ENCODE assay signal across 14 cellular contexts in genomic region chr7:92854501-92855238, GRCh38. TPM values are rescaled to one million over a fixed set of nuclear protein-coding genes. Genes with fewer than 3 reads are reported as not detected.
DNase-seq lines count a peak whose midpoint lies in the region; ATAC-seq, FAIRE-seq and TF ChIP-seq lines count a peak whose summit lies in the region.
"Had no signal": no experiment of that assay in that cellular context is flagged by ENCODE, and none has a peak within 500 bp of the region (broad histone marks: within the 10 kb centered on the region; RNA-seq: fewer than 3 reads in every experiment).

No MANE protein-coding gene starts in this region.

- TF ChIP-seq POLR2A in A549 (IDR thresholded peaks at IDR 0.05; ENCODE audit: low read length) (no peak), sigmoid colon (IDR thresholded peaks at IDR 0.05) (no peak)

- H3K27me3 ChIP-seq in sigmoid colon, result no peaks in the 10 kb centered on the region
- H3K27me3 ChIP-seq: Peyer's patch had no signal

- peaks cover 12% of the 10 kb centered on the region for H3K4me1 Mint-ChIP-seq in T-helper 2 cell treated with Interferon-gamma antibody and Interleukin-4, amounts not matched to agents 5 μg/mL and 100 μg/mL, for 36 hours (ENCODE audit: low read depth)

- DNase-seq in A549 (ENCODE audit: low read depth in 1 of 2, low spot score in 1 of 2) (no peak), NCI-H510A (lab: John Stamatoyannopoulos, UW) (no peak), RCC 7860 (ENCODE audit: low spot score) (no peak), sigmoid colon (no peak)
- DNase-seq in T-helper 2 cell treated with Interferon-gamma antibody and Interleukin-4, amounts not matched to agents 5 μg/mL and 100 μg/mL, for 36 hours (ENCODE audit: low spot score), result peak; percentile 53
- DNase-seq in activated CD4-positive, CD25-positive, alpha-beta regulatory T cell treated with anti-CD3 and anti-CD28 coated beads, Interleukin-2, amount 50 U/mL, for 72 hours, result no peak
- DNase-seq: C1 segment of cervical spinal cord, dorsolateral prefrontal cortex, NCI-H187 treated with DMSO at 0.1 percent for 48 hours, Peyer's patch, retina had no signal

- H3K27ac ChIP-seq in A549, result no peak overlapping the region
- H3K27ac ChIP-seq in sigmoid colon, result no peak overlapping the region
- H3K27ac ChIP-seq: dorsolateral prefrontal cortex, Peyer's patch had no signal

- no peak overlapping the region for H3K4me3 ChIP-seq in A549
- H3K4me3 ChIP-seq in sigmoid colon, result no peak overlapping the region
- H3K4me3 ChIP-seq: dorsolateral prefrontal cortex, lung, Peyer's patch had no signal

- H3K4me1 ChIP-seq in A549 (no peaks in the 10 kb centered on the region), sigmoid colon (no peaks in the 10 kb centered on the region)

- intact Hi-C loops in sigmoid colon (cut with DNase I), result no loop called here

- TF ChIP-seq EP300 in A549 (IDR thresholded peaks at IDR 0.05) (no peak), sigmoid colon (IDR thresholded peaks at IDR 0.05) (no peak)

- H3K27ac Mint-ChIP-seq in T-helper 2 cell treated with Interferon-gamma antibody and Interleukin-4, amounts not matched to agents 5 μg/mL and 100 μg/mL, for 36 hours, result peak overlapping the region; percentile 5

- TF ChIP-seq RAD21 in A549 (conservative IDR thresholded peaks at IDR 0.05 in 1 of 2, IDR thresholded peaks at IDR 0.05 in 1 of 2), result no peak

- no peaks in the 10 kb centered on the region for H3K27me3 Mint-ChIP-seq in T-helper 2 cell treated with Interferon-gamma antibody and Interleukin-4, amounts not matched to agents 5 μg/mL and 100 μg/mL, for 36 hours (ENCODE audit: low read depth)

- peak overlapping the region; percentile 12 for H3K4me3 Mint-ChIP-seq in T-helper 2 cell treated with Interferon-gamma antibody and Interleukin-4, amounts not matched to agents 5 μg/mL and 100 μg/mL, for 36 hours

- H3K9me3 Mint-ChIP-seq in T-helper 2 cell treated with Interferon-gamma antibody and Interleukin-4, amounts not matched to agents 5 μg/mL and 100 μg/mL, for 36 hours, result no peaks in the 10 kb centered on the region

- POLR2A ChIA-PET in A549 (lab: Yijun Ruan, JAX), result no interaction called here

- H3K36me3 Mint-ChIP-seq in T-helper 2 cell treated with Interferon-gamma antibody and Interleukin-4, amounts not matched to agents 5 μg/mL and 100 μg/mL, for 36 hours (ENCODE audit: low read depth), result no peaks in the 10 kb centered on the region

- no peak overlapping the region for H3K4me2 ChIP-seq in A549

- CTCF ChIA-PET in A549 (lab: Yijun Ruan, JAX), result no interaction called here

- no peaks in the 10 kb centered on the region for H3K36me3 ChIP-seq in sigmoid colon
- H3K36me3 ChIP-seq: Peyer's patch had no signal

- no peak for TF ChIP-seq CTCF in A549 (IDR thresholded peaks at IDR 0.05)
- no peak for TF ChIP-seq CTCF in sigmoid colon (IDR thresholded peaks at IDR 0.05)

- ATAC-seq in A549 (no peak), GM18511 (IDR thresholded peaks at IDR 0.05; ENCODE audit: unreplicated experiment) (peak; percentile 80), HG02885 (IDR thresholded peaks at IDR 0.05; ENCODE audit: poor library complexity, unreplicated experiment) (peak; percentile 92)

- WGBS in A549 (ENCODE audit: missing lambda C conversion rate), result 57% methylated on average over 5 of the region's 5 CpGs
- WGBS in sigmoid colon, 2 donors, result 55 to 79% methylated on average over 5 of the region's 5 CpGs

- FAIRE-seq in A549 (lab: Jason Lieb, UNC) (no peak), RCC 7860 (lab: Jason Lieb, UNC) (no peak)

- H3K9me3 ChIP-seq in A549 (no peaks in the 10 kb centered on the region), sigmoid colon (no peaks in the 10 kb centered on the region)
- H3K9me3 ChIP-seq: Peyer's patch had no signal

TF ChIP-seq in A549, 52 proteins besides CTCF, POLR2A, EP300 and RAD21:
- peak; percentile 50; the same call in 1 of the 2 replicates for TF ChIP-seq RNF2 (IDR thresholded peaks at IDR 0.05; ENCODE audit: borderline replicate concordance, low read depth)
- no peak for TF ChIP-seq HEYL (CRISPR knock-in tag; IDR thresholded peaks at IDR 0.05)

RNA-seq across cellular contexts. Expression of gene CDK6, which starts 18.3 kb away (rescaled TPM):
- 22.4 and 25.9 TPM in 2 replicates for polyA plus RNA-seq in A549 (2011; rRNA removed)
- polyA plus RNA-seq in A549 (2012; cell fraction: cytosol; rRNA removed), result 6.9 and 7.9 TPM in 2 replicates
- 13.6 and 14.3 TPM in 2 replicates for polyA plus RNA-seq in A549 (2012; cell fraction: nucleus; rRNA removed)
- 12.9 to 16.1 TPM (median 13.6 TPM) in 3 replicates for polyA plus RNA-seq in A549 (2017; fragmentation: RNase III; extraction: RNeasy Plus Mini Kit Qiagen cat#74134 plus additional on column Dnase treatment)
- 51.8 and 65.6 TPM in 2 replicates for polyA minus RNA-seq in A549 (2011; rRNA and poly(A)+ RNA removed)
- 10 to 100 TPM; 13.3 to 25.8 (median 19.9) TPM for total RNA-seq in sigmoid colon
- polyA plus RNA-seq in sigmoid colon, result 1 to 10 TPM; 2.4 to 7.1 (median 3.2) TPM

Comparison
In these comparisons a context has a peak if more than half of its experiments do, and no peak if none do; other contexts are left out.
1. ATAC-seq: peak in GM18511 (single experiment) and HG02885 (single experiment); none in A549 (0 of 2).